Comparison of ENCODE assay signal across 24 cellular contexts in genomic region chr9:81772144-81772543, GRCh38.
A peak's percentile ranks its signal among the peaks of the same experiment; 100 is the strongest.
DNase-seq lines count a peak whose midpoint lies in the region; ATAC-seq and TF ChIP-seq lines count a peak whose summit lies in the region.
"Had no signal": no experiment of that assay in that cellular context is flagged by ENCODE, and none has a peak within 500 bp of the region (broad histone marks: within the 10 kb centered on the region; RNA-seq: fewer than 3 reads in every experiment).

No MANE protein-coding gene starts in this region.

- no peaks in the 10 kb centered on the region for H3K36me3 ChIP-seq in brain microvascular endothelial cell (replicated peaks)
- H3K36me3 ChIP-seq in mesenchymal stem cell (ENCODE audit: control insufficient read depth in 1 of 2, insufficient read depth in 2 of 2, low read depth in 1 of 2, low read length in 2 of 2): no peaks in the 10 kb centered on the region

- H3K4me3 ChIP-seq in brain microvascular endothelial cell (ENCODE audit: low read depth, low read length) (no peak overlapping the region), mesenchymal stem cell (ENCODE audit: insufficient read depth in 1 of 2, low read depth in 1 of 2, low read length in 2 of 2) (no peak overlapping the region)
- H3K4me3 ChIP-seq: hepatocyte, skin epidermis had no signal

- no peaks in the 10 kb centered on the region for H3K27me3 Mint-ChIP-seq in activated CD4-positive, alpha-beta T cell treated with anti-CD3 and anti-CD28 coated beads, Interleukin-2, amount 10 ng/mL, durations not matched to agents 7 days and 5 days
- H3K27me3 Mint-ChIP-seq: type B pancreatic cell had no signal

- peak overlapping the region; percentile 31 for H3K27ac ChIP-seq in brain microvascular endothelial cell
- peak overlapping the region; percentile 31 for H3K27ac ChIP-seq in mesenchymal stem cell (ENCODE audit: low read length, poor library complexity, severe bottlenecking)
- H3K27ac ChIP-seq: hepatocyte, skin epidermis had no signal

- TF ChIP-seq CTCF in brain microvascular endothelial cell (IDR thresholded peaks at IDR 0.05; ENCODE audit: low read depth, low read length, missing control alignments): no peak

- H3K4me3 Mint-ChIP-seq in activated CD4-positive, alpha-beta T cell treated with anti-CD3 and anti-CD28 coated beads, Interleukin-2, amount 10 ng/mL, durations not matched to agents 7 days and 5 days: no peak overlapping the region
- H3K4me3 Mint-ChIP-seq: naive thymus-derived CD8-positive, alpha-beta T cell; type B pancreatic cell had no signal

- no peak overlapping the region for H3K9ac ChIP-seq in mesenchymal stem cell (ENCODE audit: low read length)

- no peak overlapping the region for H3K4me2 ChIP-seq in mesenchymal stem cell (ENCODE audit: low read length, poor library complexity, severe bottlenecking)
- H3K4me2 ChIP-seq: hepatocyte had no signal

- no peak overlapping the region for H3K23ac ChIP-seq in mesenchymal stem cell (ENCODE audit: low read length in 2 of 2)

- POLR2A ChIA-PET in activated CD4-positive, alpha-beta T cell treated with anti-CD3 and anti-CD28 coated beads, Interleukin-2, amount 10 ng/mL, durations not matched to agents 7 days and 5 days (lab: Charles Lee): no interaction called here

- no peak overlapping the region for H3K14ac ChIP-seq in mesenchymal stem cell (ENCODE audit: low read length in 2 of 2)

- no peaks in the 10 kb centered on the region for H3K9me3 Mint-ChIP-seq in activated CD4-positive, alpha-beta T cell treated with anti-CD3 and anti-CD28 coated beads, Interleukin-2, amount 10 ng/mL, durations not matched to agents 7 days and 5 days

- peaks cover 2% of the 10 kb centered on the region for H3K4me1 ChIP-seq in mesenchymal stem cell (ENCODE audit: control insufficient read depth, insufficient read depth, low read depth, low read length)

- H3K27ac Mint-ChIP-seq in activated CD4-positive, alpha-beta T cell treated with anti-CD3 and anti-CD28 coated beads, Interleukin-2, amount 10 ng/mL, durations not matched to agents 7 days and 5 days: no peak overlapping the region
- H3K27ac Mint-ChIP-seq: naive thymus-derived CD8-positive, alpha-beta T cell; type B pancreatic cell had no signal

- H3K4me1 Mint-ChIP-seq in activated CD4-positive, alpha-beta T cell treated with anti-CD3 and anti-CD28 coated beads, Interleukin-2, amount 10 ng/mL, durations not matched to agents 7 days and 5 days: no peaks in the 10 kb centered on the region
- H3K4me1 Mint-ChIP-seq: naive thymus-derived CD8-positive, alpha-beta T cell had no signal

- H3K18ac ChIP-seq in mesenchymal stem cell (ENCODE audit: low read depth in 1 of 2, low read length in 2 of 2): no peak overlapping the region

- H2AK5ac ChIP-seq in mesenchymal stem cell (ENCODE audit: low read length, severe bottlenecking): no peak overlapping the region

- CTCF ChIA-PET in activated CD4-positive, alpha-beta T cell treated with anti-CD3 and anti-CD28 coated beads, Interleukin-2, amount 10 ng/mL, durations not matched to agents 7 days and 5 days (lab: Charles Lee): interaction anchor here (0.5 to 0.6 kb wide), 2 partner anchors 40 to 67 kb away, joined by 3 read pairs; no protein-coding TSS in a partner anchor

- no peak overlapping the region for H4K8ac ChIP-seq in mesenchymal stem cell (ENCODE audit: low read length)

- DNase-seq in A172 (ENCODE audit: low spot score) (peak; percentile 79), HS-27A (ENCODE audit: low read depth) (peak; percentile 4), brain microvascular endothelial cell (no peak), mesenchymal stem cell (peak; percentile 28), NCI-H1092 treated with DMSO at 0.1 percent for 48 hours (lab: John Stamatoyannopoulos, UW) (no peak), anterior cingulate cortex (lab: John Stamatoyannopoulos, UW) (no peak)
- no peak for DNase-seq in activated CD4-positive, alpha-beta T cell treated with anti-CD3 and anti-CD28 coated beads, Interleukin-2, amount 10 ng/mL, durations not matched to agents 7 days and 5 days
- DNase-seq: activated gamma-delta T cell treated with Interleukin-2 at 50 U/mL for 16 hours; amniotic stem cell; C1 segment of cervical spinal cord; cerebellar nuclear complex; Karpas-422; mammary epithelial cell; naive thymus-derived CD8-positive, alpha-beta T cell; NCI-H1105; NCI-H2107; NCI-H510A treated with DMSO at 0.1 percent for 48 hours; stimulated activated CD4-positive, alpha-beta T cell treated with anti-CD3 and anti-CD28 coated beads, Interleukin-2, amount 100 ng/mL, for 48 hours; T-helper 1 cell had no signal

- no peaks in the 10 kb centered on the region for H3K36me3 Mint-ChIP-seq in activated CD4-positive, alpha-beta T cell treated with anti-CD3 and anti-CD28 coated beads, Interleukin-2, amount 10 ng/mL, durations not matched to agents 7 days and 5 days (ENCODE audit: low read depth)
- H3K36me3 Mint-ChIP-seq: naive thymus-derived CD8-positive, alpha-beta T cell; type B pancreatic cell had no signal

- in situ Hi-C loops in brain microvascular endothelial cell (cut with HindIII; ENCODE audit: low pct_ligation_motif_present, low sequenced_read_pairs): no loop called here

- H3K4ac ChIP-seq in mesenchymal stem cell (ENCODE audit: low read depth in 1 of 2, low read length in 2 of 2): no peak overlapping the region

- H3K79me1 ChIP-seq in mesenchymal stem cell (replicated peaks; ENCODE audit: low read length, poor library complexity, severe bottlenecking): no peaks in the 10 kb centered on the region

- no peak overlapping the region for H2BK12ac ChIP-seq in mesenchymal stem cell (ENCODE audit: low read length in 2 of 2)

- no peak overlapping the region for H2BK120ac ChIP-seq in mesenchymal stem cell (ENCODE audit: low read depth, low read length)

- H2BK5ac ChIP-seq in mesenchymal stem cell (ENCODE audit: low read depth, low read length, poor library complexity, severe bottlenecking): no peak overlapping the region

- H3K9me3 ChIP-seq in mesenchymal stem cell (ENCODE audit: control insufficient read depth, low read length): peaks cover 6% of the 10 kb centered on the region

- H3K27me3 ChIP-seq in brain microvascular endothelial cell (replicated peaks) (no peaks in the 10 kb centered on the region), mesenchymal stem cell (ENCODE audit: control insufficient read depth in 1 of 2, insufficient read depth in 1 of 2, low read length in 2 of 2) (no peaks in the 10 kb centered on the region)
- H3K27me3 ChIP-seq: hepatocyte had no signal

- no peak for ATAC-seq in GM18511 (IDR thresholded peaks at IDR 0.05; ENCODE audit: unreplicated experiment)
- ATAC-seq: naive thymus-derived CD8-positive, alpha-beta T cell; Right ventricle myocardium inferior had no signal

- no peak overlapping the region for H2BK15ac ChIP-seq in mesenchymal stem cell (ENCODE audit: low read depth, poor library complexity, severe bottlenecking)

- H2AFZ ChIP-seq in mesenchymal stem cell (ENCODE audit: low read depth, low read length): no peak overlapping the region
- H2AFZ ChIP-seq: hepatocyte had no signal

- WGBS in mesenchymal stem cell: no CpG with 5 or more reads among the region's 1 CpG

- H4K91ac ChIP-seq in mesenchymal stem cell (ENCODE audit: low read length): no peak overlapping the region

Comparison
In these comparisons a context has a peak if more than half of its experiments do, and no peak if none do; other contexts are left out.
1. DNase-seq: peak in A172 (single experiment), HS-27A (single experiment) and mesenchymal stem cell (single experiment); none in brain microvascular endothelial cell (single experiment), NCI-H1092 treated with DMSO at 0.1 percent for 48 hours (single experiment), activated CD4-positive, alpha-beta T cell treated with anti-CD3 and anti-CD28 coated beads, Interleukin-2, amount 10 ng/mL, durations not matched to agents 7 days and 5 days (single experiment) and anterior cingulate cortex (0 of 58).